8 cellular contexts compared by ENCODE assay signal in the genomic region with DNA sequence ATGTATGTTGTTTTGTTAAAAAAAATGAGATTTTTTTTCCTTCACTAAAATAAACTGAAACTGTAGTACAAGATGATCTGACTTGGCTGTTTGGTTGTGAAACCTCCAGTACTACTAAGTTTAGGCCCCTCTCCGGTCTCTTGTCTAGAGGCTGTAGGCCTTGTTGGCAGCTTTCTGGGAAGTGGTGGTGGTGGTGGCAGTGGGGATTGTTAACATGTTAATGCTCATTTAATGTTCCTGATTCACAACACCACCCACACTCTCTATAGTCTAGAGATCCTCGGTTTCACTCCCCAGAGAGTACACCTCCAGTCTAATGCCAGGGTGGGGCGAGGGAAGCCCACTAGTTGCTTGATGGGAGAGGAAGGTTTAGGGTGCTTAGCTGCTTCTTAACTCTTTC. TPM values are rescaled to one million over a fixed set of nuclear protein-coding genes. Genes with fewer than 3 reads are reported as not detected.
DNase-seq lines count a peak whose midpoint lies in the region; ATAC-seq and TF ChIP-seq lines count a peak whose summit lies in the region.

No MANE protein-coding gene starts in this region.

- TF ChIP-seq CTCF in HFF-Myc (IDR thresholded peaks at IDR 0.05; ENCODE audit: low read depth, low read length, missing control alignments): no peak
- no peak for TF ChIP-seq CTCF in heart left ventricle (IDR thresholded peaks at IDR 0.05)

- H3K27ac Mint-ChIP-seq in activated CD4-positive, alpha-beta T cell treated with anti-CD3 and anti-CD28 coated beads, Interleukin-2, amount 10 ng/mL, durations not matched to agents 24 days and 14 days: peak overlapping the region; percentile 93
- peak overlapping the region; percentile 73 for H3K27ac Mint-ChIP-seq in stimulated activated memory B cell treated with anti-CD40 and anti-IgM and Interleukin-4, amounts not matched to agents 10 μg/mL and 1 μg/mL and 100 μg/mL, for 72 hours

- peaks cover 0 to 42% (median 27%) of the 10 kb centered on the region in 9 donors for H3K36me3 ChIP-seq in heart left ventricle

- H3K4me1 Mint-ChIP-seq in activated CD4-positive, alpha-beta T cell treated with anti-CD3 and anti-CD28 coated beads, Interleukin-2, amount 10 ng/mL, durations not matched to agents 24 days and 14 days: peaks cover 63% of the 10 kb centered on the region
- H3K4me1 Mint-ChIP-seq in stimulated activated memory B cell treated with anti-CD40 and anti-IgM and Interleukin-4, amounts not matched to agents 10 μg/mL and 1 μg/mL and 100 μg/mL, for 72 hours: peaks cover 59% of the 10 kb centered on the region

- no peaks in the 10 kb centered on the region for H3K9me3 Mint-ChIP-seq in activated CD4-positive, alpha-beta T cell treated with anti-CD3 and anti-CD28 coated beads, Interleukin-2, amount 10 ng/mL, durations not matched to agents 24 days and 14 days
- H3K9me3 Mint-ChIP-seq in stimulated activated memory B cell treated with anti-CD40 and anti-IgM and Interleukin-4, amounts not matched to agents 10 μg/mL and 1 μg/mL and 100 μg/mL, for 72 hours: no peaks in the 10 kb centered on the region

- intact Hi-C loops in activated CD4-positive, alpha-beta T cell treated with anti-CD3 and anti-CD28 coated beads, Interleukin-2, amount 10 ng/mL, durations not matched to agents 24 days and 14 days (cut with micrococcal nuclease): loop anchor here (1.0 kb wide), 3 partner anchors 11 to 31 kb away; no protein-coding TSS in a partner anchor
- intact Hi-C loops in heart left ventricle (cut with DNase I): no loop called here

- no peaks in the 10 kb centered on the region for H3K27me3 ChIP-seq in heart left ventricle

- ATAC-seq in heart left ventricle: peak in 2 of 4 donors; percentile 36 to 52
- ATAC-seq in stimulated activated memory B cell treated with anti-CD40 and anti-IgM and Interleukin-4, amounts not matched to agents 10 μg/mL and 1 μg/mL and 100 μg/mL, for 72 hours: peak; percentile 51
- no peak for ATAC-seq in HG02642 (IDR thresholded peaks at IDR 0.05; ENCODE audit: poor library complexity, unreplicated experiment)
- ATAC-seq in HG02981 (IDR thresholded peaks at IDR 0.05; ENCODE audit: unreplicated experiment): no peak
- ATAC-seq in HG02678 (IDR thresholded peaks at IDR 0.05; ENCODE audit: unreplicated experiment): no peak
- ATAC-seq in HG03139 (IDR thresholded peaks at IDR 0.05; ENCODE audit: unreplicated experiment): no peak

- H3K4me1 ChIP-seq in heart left ventricle: peaks cover 0 to 66% (median 10%) of the 10 kb centered on the region in 12 donors

- no peak for TF ChIP-seq POLR2A in heart left ventricle (IDR thresholded peaks at IDR 0.05)

- no peaks in the 10 kb centered on the region for H3K27me3 Mint-ChIP-seq in activated CD4-positive, alpha-beta T cell treated with anti-CD3 and anti-CD28 coated beads, Interleukin-2, amount 10 ng/mL, durations not matched to agents 24 days and 14 days
- H3K27me3 Mint-ChIP-seq in stimulated activated memory B cell treated with anti-CD40 and anti-IgM and Interleukin-4, amounts not matched to agents 10 μg/mL and 1 μg/mL and 100 μg/mL, for 72 hours: no peaks in the 10 kb centered on the region

- peak overlapping the region in 9 of 12 donors; percentile 16 to 87 (median 41) for H3K27ac ChIP-seq in heart left ventricle

- peak overlapping the region; percentile 83 for H3K4me3 Mint-ChIP-seq in activated CD4-positive, alpha-beta T cell treated with anti-CD3 and anti-CD28 coated beads, Interleukin-2, amount 10 ng/mL, durations not matched to agents 24 days and 14 days
- H3K4me3 Mint-ChIP-seq in stimulated activated memory B cell treated with anti-CD40 and anti-IgM and Interleukin-4, amounts not matched to agents 10 μg/mL and 1 μg/mL and 100 μg/mL, for 72 hours: peak overlapping the region; percentile 70

- H3K36me3 Mint-ChIP-seq in activated CD4-positive, alpha-beta T cell treated with anti-CD3 and anti-CD28 coated beads, Interleukin-2, amount 10 ng/mL, durations not matched to agents 24 days and 14 days (ENCODE audit: low read depth): peaks cover 55% of the 10 kb centered on the region
- peaks cover 49% of the 10 kb centered on the region for H3K36me3 Mint-ChIP-seq in stimulated activated memory B cell treated with anti-CD40 and anti-IgM and Interleukin-4, amounts not matched to agents 10 μg/mL and 1 μg/mL and 100 μg/mL, for 72 hours

- DNase-seq in HFF-Myc (ENCODE audit: extremely low read depth, low read depth) (no peak), heart left ventricle (no peak)
- DNase-seq in activated CD4-positive, alpha-beta T cell treated with anti-CD3 and anti-CD28 coated beads, Interleukin-2, amount 10 ng/mL, durations not matched to agents 24 days and 14 days: peak; percentile 77

- H3K9me3 ChIP-seq in heart left ventricle: no peaks in the 10 kb centered on the region

- WGBS in heart left ventricle, 4 donors: 51 to 73% (median 58%) methylated on average over 3 of the region's 3 CpGs

- 0 out of 2 replicates have a peak overlapping the region, but pooled peaks have one; percentile 1 for H3K4me3 ChIP-seq in HFF-Myc (replicated peaks; ENCODE audit: low read depth, low read length)
- peak overlapping the region in 7 of 12 donors; percentile 1 to 37 (median 21) for H3K4me3 ChIP-seq in heart left ventricle

RNA-seq across cellular contexts. Expression of a gene that starts 24.1 kb away (rescaled TPM):
- 141 and 143 TPM in 2 replicates for total RNA-seq in activated CD4-positive, alpha-beta T cell treated with anti-CD3 and anti-CD28 coated beads, Interleukin-2, amount 10 ng/mL, durations not matched to agents 24 days and 14 days
- total RNA-seq in heart left ventricle: 10 to 100 TPM in 2 of 9 donors, 1 to 10 TPM in 7; 8.1 to 25.3 (median 9.5) TPM
- polyA plus RNA-seq in heart left ventricle: 1 to 10 TPM; 3.2 to 7.9 TPM

RNA-seq across cellular contexts. Expression of a gene that starts 30.2 kb away (rescaled TPM):
- 63.4 and 64.5 TPM in 2 replicates for total RNA-seq in activated CD4-positive, alpha-beta T cell treated with anti-CD3 and anti-CD28 coated beads, Interleukin-2, amount 10 ng/mL, durations not matched to agents 24 days and 14 days
- total RNA-seq in heart left ventricle: 10 to 100 TPM in 6 of 9 donors, 1 to 10 TPM in 3; 6.9 to 15.9 (median 12.7) TPM
- polyA plus RNA-seq in heart left ventricle: 10 to 100 TPM in 1 of 2 donors, 1 to 10 TPM in 1; 5.4 to 27.4 TPM
